13 cellular contexts compared by ENCODE assay signal in the genomic region with DNA sequence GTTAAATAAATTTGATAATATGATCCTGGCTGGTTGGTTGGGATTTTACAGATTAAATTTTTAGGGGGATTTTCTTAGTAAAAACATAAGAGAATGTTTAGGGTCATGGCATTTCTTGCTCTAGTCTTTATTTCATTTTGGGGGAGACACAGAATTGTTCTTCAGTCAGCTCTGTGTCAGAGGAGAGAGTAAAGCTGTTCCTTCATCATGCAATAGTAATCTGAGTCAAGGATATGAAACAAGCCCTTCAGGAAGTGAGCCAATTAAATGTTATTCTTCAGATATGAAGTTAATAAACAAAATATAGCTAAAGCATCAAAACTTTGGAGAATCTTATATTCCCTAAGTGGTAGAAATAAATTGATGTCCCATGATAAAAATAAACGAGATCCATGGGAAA. TPM values are rescaled to one million over a fixed set of nuclear protein-coding genes. Genes with fewer than 3 reads are reported as not detected.
DNase-seq lines count a peak whose midpoint lies in the region; ATAC-seq, FAIRE-seq and TF ChIP-seq lines count a peak whose summit lies in the region.
"Had no signal": no experiment of that assay in that cellular context is flagged by ENCODE, and none has a peak within 500 bp of the region (broad histone marks: within the 10 kb centered on the region; RNA-seq: fewer than 3 reads in every experiment).

No MANE protein-coding gene starts in this region.

- no peaks in the 10 kb centered on the region for H4K20me1 ChIP-seq in IMR-90 (ENCODE audit: insufficient read depth, low read length)

- no peak for TF ChIP-seq CTCF in IMR-90 (conservative IDR thresholded peaks at IDR 0.05; ENCODE audit: low read depth, low read length)
- no peak for TF ChIP-seq CTCF in bronchial epithelial cell (IDR thresholded peaks at IDR 0.05; ENCODE audit: insufficient read depth, low read length, severe bottlenecking)
- TF ChIP-seq CTCF in fibroblast of pulmonary artery (IDR thresholded peaks at IDR 0.05; ENCODE audit: low read length, missing control alignments): no peak

- no peaks in the 10 kb centered on the region for H3K27me3 ChIP-seq in IMR-90 (ENCODE audit: control insufficient read depth, insufficient read depth, low read length)
- no peaks in the 10 kb centered on the region for H3K27me3 ChIP-seq in bronchial epithelial cell (ENCODE audit: control insufficient read depth, insufficient read depth, low read length)

- no peak overlapping the region for H3K18ac ChIP-seq in IMR-90 (ENCODE audit: low read depth, low read length)

- no peak overlapping the region for H4K91ac ChIP-seq in IMR-90 (ENCODE audit: insufficient read depth, low read depth, low read length)

- peak; percentile 29 for DNase-seq in ELR (ENCODE audit: low read depth)
- peak; percentile 43 for DNase-seq in IMR-90
- peak; percentile 69 for DNase-seq in bronchial epithelial cell (ENCODE audit: low read depth)
- peak; percentile 35 for DNase-seq in fibroblast of pulmonary artery (ENCODE audit: low read depth)
- no peak for DNase-seq in AG08395 (ENCODE audit: low spot score)
- DNase-seq: GDM1; GM23248; NCI-H1092 treated with DMSO at 0.1 percent for 48 hours; NK-92 treated with Interleukin-12 subunit alpha and Interleukin-12 subunit beta, amount 100 ng/mL, for 24 hours had no signal

- intact Hi-C loops in IMR-90 (cut with micrococcal nuclease): no loop called here

- H3K9me1 ChIP-seq in IMR-90 (ENCODE audit: insufficient read depth, low read length): peaks cover 11% of the 10 kb centered on the region

- H3K4me3 ChIP-seq in IMR-90 (ENCODE audit: insufficient read depth, low read depth, low read length): no peak overlapping the region
- no peak overlapping the region for H3K4me3 ChIP-seq in bronchial epithelial cell (ENCODE audit: low read depth, low read length)
- no peak overlapping the region for H3K4me3 ChIP-seq in fibroblast of pulmonary artery (replicated peaks; ENCODE audit: low read depth, low read length)
- H3K4me3 ChIP-seq: GM23248, HAP-1 had no signal

- no TSS peak for BruUV-seq in IMR-90 (replicated peaks; lab: Mats Ljungman, UMichigan)

- ATAC-seq in IMR-90 (ENCODE audit: low read depth): 0 out of 2 replicates have a peak, but pooled peaks have one; percentile 6
- ATAC-seq in GM21528 (IDR thresholded peaks at IDR 0.05; ENCODE audit: low FRiP score, unreplicated experiment): no peak
- ATAC-seq in GM19035 (IDR thresholded peaks at IDR 0.05; ENCODE audit: unreplicated experiment): no peak
- ATAC-seq in HG02852 (IDR thresholded peaks at IDR 0.05; ENCODE audit: unreplicated experiment): no peak

- CTCF ChIA-PET in IMR-90 (lab: Yijun Ruan, JAX): no interaction called here

- no peak overlapping the region for H3K14ac ChIP-seq in IMR-90 (replicated peaks; ENCODE audit: low read depth, low read length)

- no peak for TF ChIP-seq RAD21 in IMR-90 (IDR thresholded peaks at IDR 0.05; ENCODE audit: low read length)

- H3K9me3 ChIP-seq in IMR-90 (ENCODE audit: control insufficient read depth, insufficient read depth, low read length): no peaks in the 10 kb centered on the region
- H3K9me3 ChIP-seq: HAP-1 had no signal

- no peak overlapping the region for H3K56ac ChIP-seq in IMR-90 (ENCODE audit: extremely low read depth, insufficient read depth, low read length)

- H2BK120ac ChIP-seq in IMR-90 (ENCODE audit: low read depth, low read length): no peak overlapping the region

- H4K8ac ChIP-seq in IMR-90 (ENCODE audit: low read depth in 2 of 2, low read length in 2 of 2): no peak overlapping the region

- no peak overlapping the region for H2AFZ ChIP-seq in IMR-90 (replicated peaks; ENCODE audit: low read length, poor library complexity)
- H2AFZ ChIP-seq: GM23248 had no signal

- no peak overlapping the region for H3K23ac ChIP-seq in IMR-90 (ENCODE audit: low read depth, low read length)

- H3K4ac ChIP-seq in IMR-90 (ENCODE audit: low read depth, low read length): no peak overlapping the region

- no peak overlapping the region for H3K9ac ChIP-seq in IMR-90 (ENCODE audit: low read depth, low read length)
- H3K9ac ChIP-seq: GM23248 had no signal

- H2BK20ac ChIP-seq in IMR-90 (ENCODE audit: low read depth, low read length): no peak overlapping the region

- peaks cover 17% of the 10 kb centered on the region for H3K4me1 ChIP-seq in IMR-90 (ENCODE audit: control insufficient read depth, insufficient read depth, low read length)

- H2AK5ac ChIP-seq in IMR-90 (ENCODE audit: low read depth, low read length): no peak overlapping the region

- no peak overlapping the region for H4K5ac ChIP-seq in IMR-90 (ENCODE audit: low read depth, low read length)

- no peak overlapping the region for H3K4me2 ChIP-seq in IMR-90 (ENCODE audit: low read depth, low read length)

- POLR2A ChIA-PET in IMR-90 (lab: Charles Lee; ENCODE audit: unreplicated experiment): no interaction called here

- no CpG with 5 or more reads among the region's 1 CpG for WGBS in IMR-90 (ENCODE audit: extremely low coverage in 2 of 2, insufficient read length in 1 of 2), 2 experiments

- no peaks in the 10 kb centered on the region for H3K36me3 ChIP-seq in IMR-90 (ENCODE audit: control insufficient read depth, insufficient read depth, low read length)
- no peaks in the 10 kb centered on the region for H3K36me3 ChIP-seq in bronchial epithelial cell (ENCODE audit: control insufficient read depth, insufficient read depth, low read length)
- H3K36me3 ChIP-seq: HAP-1 had no signal

- TF ChIP-seq POLR2A in IMR-90 (IDR thresholded peaks at IDR 0.05; ENCODE audit: low read depth, low read length): no peak

- no peak overlapping the region for H2BK5ac ChIP-seq in IMR-90 (ENCODE audit: low read depth, low read length, poor library complexity, severe bottlenecking)

- no peak overlapping the region for H2BK15ac ChIP-seq in IMR-90 (ENCODE audit: low read depth, low read length)

- H2AK9ac ChIP-seq in IMR-90 (replicated peaks; ENCODE audit: low read depth, low read length, poor library complexity): no peak overlapping the region

- FAIRE-seq in bronchial epithelial cell (lab: Jason Lieb, UNC): no peak

- dilution Hi-C loops in IMR-90 (cut with HindIII; ENCODE audit: low sequenced_read_pairs, unreplicated experiment): no loop called here

- no peaks in the 10 kb centered on the region for H3K79me1 ChIP-seq in IMR-90 (ENCODE audit: low read depth in 1 of 2, low read length in 2 of 2)

- no peak overlapping the region for H3K27ac ChIP-seq in IMR-90 (ENCODE audit: insufficient read depth, low read length)
- H3K27ac ChIP-seq: GM23248 had no signal

- in situ Hi-C loops in IMR-90 (cut with MboI; ENCODE audit: low sequenced_read_pairs): no loop called here

TF ChIP-seq in IMR-90, 13 proteins besides CTCF, POLR2A, EP300 and RAD21:
- TF ChIP-seq FOS (IDR thresholded peaks at IDR 0.05; ENCODE audit: low read depth, low read length) (no peak), BHLHE40 (IDR thresholded peaks at IDR 0.05; ENCODE audit: low read depth, low read length) (no peak), MAZ (IDR thresholded peaks at IDR 0.05; ENCODE audit: borderline replicate concordance, low read depth, low read length) (no peak)

RNA-seq across cellular contexts. Expression of a gene that starts 22.9 kb away (rescaled TPM):
- total RNA-seq in IMR-90 (2012; rRNA removed) (50.4 and 86.7 TPM in 2 replicates), bronchial epithelial cell (91.4 and 96.6 TPM in 2 replicates)
- polyA plus RNA-seq in IMR-90 (2012; rRNA removed): 13.8 and 17.7 TPM in 2 replicates
- 1.9 and 2.5 TPM in 2 replicates for polyA plus RNA-seq in IMR-90 (2012; cell fraction: cytosol; rRNA removed)
- 14.8 and 59.8 TPM in 2 replicates for polyA plus RNA-seq in IMR-90 (2012; cell fraction: nucleus; rRNA removed; ENCODE audit: low replicate concordance)
